ENCODE assay signal across 1 cellular context in genomic region chr3:52714335-52715302, GRCh38.
TF ChIP-seq lines count a peak whose summit lies in the region.

No MANE protein-coding gene starts in this region.

TF ChIP-seq in IMR-90, 13 proteins besides CTCF, POLR2A, EP300 and RAD21 (continued from another document):
- TF ChIP-seq ELK1 (IDR thresholded peaks at IDR 0.05; ENCODE audit: borderline replicate concordance, low read depth, low read length) (no peak), USF2 (IDR thresholded peaks at IDR 0.05; ENCODE audit: low read depth, low read length) (no peak), FOS (IDR thresholded peaks at IDR 0.05; ENCODE audit: low read depth, low read length) (no peak), CHD1 (IDR thresholded peaks at IDR 0.05; ENCODE audit: low read depth, low read length) (no peak), MAFK (IDR thresholded peaks at IDR 0.05; ENCODE audit: low read depth, low read length) (no peak), RCOR1 (IDR thresholded peaks at IDR 0.05; ENCODE audit: insufficient replicate concordance, low read length) (no peak), CEBPB (IDR thresholded peaks at IDR 0.05; ENCODE audit: low read depth, low read length) (no peak), NFE2L2 (IDR thresholded peaks at IDR 0.05; ENCODE audit: low read depth, low read length) (no peak), MAZ (IDR thresholded peaks at IDR 0.05; ENCODE audit: borderline replicate concordance, low read depth, low read length) (no peak)
